In the genomic region with DNA sequence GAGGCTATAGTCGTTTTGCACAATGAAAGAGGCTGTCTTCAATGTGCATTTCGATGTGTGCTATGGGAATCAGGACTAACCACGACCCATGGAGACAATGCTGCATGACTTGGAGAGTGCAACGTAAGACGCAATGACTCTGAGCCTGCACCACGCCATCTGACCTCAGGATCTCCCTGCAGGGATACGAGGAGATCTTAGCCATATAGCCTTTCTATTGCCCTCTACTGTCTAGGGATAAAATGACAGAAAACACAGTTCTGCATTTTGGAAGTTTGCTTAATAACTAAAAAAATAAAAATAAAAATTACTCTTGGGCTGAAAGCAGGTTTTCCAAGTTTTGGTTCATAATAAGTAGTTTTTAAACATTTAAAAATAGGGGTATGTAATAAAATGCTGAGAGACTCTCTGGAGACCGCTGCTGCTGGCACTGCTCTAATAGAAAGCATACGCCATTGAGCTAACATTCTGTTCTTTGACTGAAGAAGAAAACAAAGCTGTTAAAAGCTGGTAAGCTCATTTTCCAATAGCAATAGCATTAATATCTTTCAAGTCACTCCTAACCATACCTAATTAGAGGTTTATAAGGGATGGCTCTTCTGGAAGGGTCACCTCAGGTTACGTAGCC, we compare ENCODE assay signal across 8 cellular contexts.
DNase-seq lines count a peak whose midpoint lies in the region; ATAC-seq and TF ChIP-seq lines count a peak whose summit lies in the region.

No MANE protein-coding gene starts in this region.

- DNase-seq in HFFc6 (no peak), adipocyte (ENCODE audit: low read depth) (peak; percentile 39), iPS DF 19.7 (ENCODE audit: low read depth, low spot score) (peak; percentile 9), tibial artery (peak; percentile 28 to 71), posterior vena cava (ENCODE audit: low spot score) (no peak)

- TF ChIP-seq CTCF in 22Rv1 (IDR thresholded peaks at IDR 0.05) (peak; percentile 69), HFFc6 (IDR thresholded peaks at IDR 0.05) (peak; percentile 65), tibial artery (IDR thresholded peaks at IDR 0.05) (peak; percentile 47 to 49)

- no peaks in the 10 kb centered on the region for H3K27me3 Mint-ChIP-seq in HFFc6 (ENCODE audit: insufficient read depth)
- H3K27me3 Mint-ChIP-seq in activated T-helper 17 cell treated with anti-CD3 and anti-CD28 coated beads, Interleukin-2, amount 50 U/mL, for 72 hours, result no peaks in the 10 kb centered on the region

- H3K27me3 ChIP-seq in adipocyte (replicated peaks; ENCODE audit: control insufficient read depth, insufficient read depth, low read length) (no peaks in the 10 kb centered on the region), tibial artery (no peaks in the 10 kb centered on the region)

- H3K9me3 ChIP-seq in adipocyte (ENCODE audit: control insufficient read depth, low read length) (no peaks in the 10 kb centered on the region), tibial artery (no peaks in the 10 kb centered on the region)

- H3K4me1 ChIP-seq in adipocyte (ENCODE audit: control insufficient read depth, insufficient read depth, low read length) (peaks cover 36% of the 10 kb centered on the region), tibial artery (peaks cover 0 to 46% (median 15%) of the 10 kb centered on the region in 4 donors)

- H3K4me3 Mint-ChIP-seq in HFFc6, result no peak overlapping the region
- no peak overlapping the region for H3K4me3 Mint-ChIP-seq in activated T-helper 17 cell treated with anti-CD3 and anti-CD28 coated beads, Interleukin-2, amount 50 U/mL, for 72 hours

- no peaks in the 10 kb centered on the region for H3K9me3 Mint-ChIP-seq in HFFc6
- no peaks in the 10 kb centered on the region for H3K9me3 Mint-ChIP-seq in activated T-helper 17 cell treated with anti-CD3 and anti-CD28 coated beads, Interleukin-2, amount 50 U/mL, for 72 hours

- H3K27ac ChIP-seq in 22Rv1, result no peak overlapping the region
- H3K27ac ChIP-seq in tibial artery, result peak overlapping the region; percentile 75 to 82

- peak overlapping the region; percentile 65 for H3K9ac ChIP-seq in adipocyte (ENCODE audit: low read length)

- peaks cover 61% of the 10 kb centered on the region for H3K4me1 Mint-ChIP-seq in HFFc6 (ENCODE audit: low read depth)
- H3K4me1 Mint-ChIP-seq in activated T-helper 17 cell treated with anti-CD3 and anti-CD28 coated beads, Interleukin-2, amount 50 U/mL, for 72 hours, result no peaks in the 10 kb centered on the region

- peaks cover 11% of the 10 kb centered on the region; the same call in 1 of the 2 replicates for H3K36me3 Mint-ChIP-seq in HFFc6 (ENCODE audit: low read depth)
- no peaks in the 10 kb centered on the region for H3K36me3 Mint-ChIP-seq in activated T-helper 17 cell treated with anti-CD3 and anti-CD28 coated beads, Interleukin-2, amount 50 U/mL, for 72 hours (ENCODE audit: low read depth)

- intact Hi-C loops in tibial artery (cut with DNase I; ENCODE audit: low total_unique reads) (no loop called here), posterior vena cava (cut with DNase I) (loop anchor here in 1 of 2 donors (10.0 kb wide), 1 partner anchor 394 kb away; no protein-coding TSS in a partner anchor)

- H3K27ac Mint-ChIP-seq in HFFc6, result no peak overlapping the region
- no peak overlapping the region for H3K27ac Mint-ChIP-seq in activated T-helper 17 cell treated with anti-CD3 and anti-CD28 coated beads, Interleukin-2, amount 50 U/mL, for 72 hours

- ATAC-seq in activated T-helper 17 cell treated with anti-CD3 and anti-CD28 coated beads, Interleukin-2, amount 50 U/mL, for 72 hours (replicated peaks), result no peak
- ATAC-seq in HG02981 (IDR thresholded peaks at IDR 0.05; ENCODE audit: unreplicated experiment), result no peak

- peak overlapping the region; percentile 59 for H3K4me3 ChIP-seq in adipocyte (ENCODE audit: low read length)
- peak overlapping the region; percentile 22 to 33 for H3K4me3 ChIP-seq in tibial artery

- H3K36me3 ChIP-seq in adipocyte (ENCODE audit: control insufficient read depth, insufficient read depth, low read length, severe bottlenecking) (no peaks in the 10 kb centered on the region), tibial artery (no peaks in the 10 kb centered on the region)

Comparison
In these comparisons a context has a peak if more than half of its experiments do, and no peak if none do; other contexts are left out.
1. DNase-seq: peak in adipocyte (single experiment), iPS DF 19.7 (single experiment) and tibial artery (2 of 2); none in HFFc6 (single experiment) and posterior vena cava (single experiment).
2. Peak in every context shown above with its lines, with median percentiles within 50 percentile points of each other: CTCF ChIP-seq.